ENCODE assay signal across 22 cellular contexts in genomic region chr3:183500349-183500748, GRCh38. TPM values are rescaled to one million over a fixed set of nuclear protein-coding genes. Genes with fewer than 3 reads are reported as not detected.
DNase-seq lines count a peak whose midpoint lies in the region; ATAC-seq and TF ChIP-seq lines count a peak whose summit lies in the region.
"Had no signal": no experiment of that assay in that cellular context is flagged by ENCODE, and none has a peak within 500 bp of the region (broad histone marks: within the 10 kb centered on the region; RNA-seq: fewer than 3 reads in every experiment).

No MANE protein-coding gene starts in this region.

- H3K9me3 Mint-ChIP-seq in activated naive CD4-positive, alpha-beta T cell treated with anti-CD3 and anti-CD28 coated beads, Interleukin-2, amount 50 U/mL, for 24 hours = no peaks in the 10 kb centered on the region
- H3K9me3 Mint-ChIP-seq in progenitor cell of endocrine pancreas (ENCODE audit: low read depth) = peaks cover 6% of the 10 kb centered on the region
- H3K9me3 Mint-ChIP-seq: activated CD4-positive, alpha-beta T cell treated with anti-CD3 and anti-CD28 coated beads, Interleukin-2, amount 10 ng/mL, durations not matched to agents 24 days and 14 days; HFFc6; neural progenitor cell had no signal

- H3K27me3 Mint-ChIP-seq in activated naive CD4-positive, alpha-beta T cell treated with anti-CD3 and anti-CD28 coated beads, Interleukin-2, amount 50 U/mL, for 24 hours = no peaks in the 10 kb centered on the region
- H3K27me3 Mint-ChIP-seq in T-helper 17 cell (no peaks in the 10 kb centered on the region), progenitor cell of endocrine pancreas (no peaks in the 10 kb centered on the region)
- H3K27me3 Mint-ChIP-seq: activated CD4-positive, alpha-beta T cell treated with anti-CD3 and anti-CD28 coated beads, Interleukin-2, amount 10 ng/mL, durations not matched to agents 24 days and 14 days; IgD-negative memory B cell had no signal

- no peak for TF ChIP-seq CTCF in progenitor cell of endocrine pancreas (IDR thresholded peaks at IDR 0.05; ENCODE audit: unreplicated experiment)

- ATAC-seq in T-helper 17 cell = no peak
- ATAC-seq: sciatic nerve had no signal

- peak overlapping the region; percentile 63 for H3K27ac Mint-ChIP-seq in activated naive CD4-positive, alpha-beta T cell treated with anti-CD3 and anti-CD28 coated beads, Interleukin-2, amount 50 U/mL, for 24 hours
- H3K27ac Mint-ChIP-seq in T-helper 17 cell (peak overlapping the region; percentile 43), progenitor cell of endocrine pancreas (peak overlapping the region; percentile 9)
- H3K27ac Mint-ChIP-seq: activated CD4-positive, alpha-beta T cell treated with anti-CD3 and anti-CD28 coated beads, Interleukin-2, amount 10 ng/mL, durations not matched to agents 24 days and 14 days; HFFc6; neural progenitor cell had no signal

- H3K36me3 Mint-ChIP-seq in activated naive CD4-positive, alpha-beta T cell treated with anti-CD3 and anti-CD28 coated beads, Interleukin-2, amount 50 U/mL, for 24 hours = peaks cover 28% of the 10 kb centered on the region
- H3K36me3 Mint-ChIP-seq in T-helper 17 cell (ENCODE audit: low read depth) (peaks cover 11% of the 10 kb centered on the region), progenitor cell of endocrine pancreas (ENCODE audit: insufficient read depth) (no peaks in the 10 kb centered on the region)
- H3K36me3 Mint-ChIP-seq: brain, neural progenitor cell had no signal

- DNase-seq in activated naive CD4-positive, alpha-beta T cell (lab: John Stamatoyannopoulos, UW) = no peak
- peak; percentile 85 for DNase-seq in NCI-H2029 (lab: John Stamatoyannopoulos, UW)
- no peak for DNase-seq in T-helper 17 cell
- DNase-seq in progenitor cell of endocrine pancreas (ENCODE audit: low spot score, unreplicated experiment) = no peak
- DNase-seq in RKO (ENCODE audit: low spot score) = no peak
- DNase-seq in NCI-H187 (lab: John Stamatoyannopoulos, UW) = no peak
- DNase-seq: activated CD4-positive, alpha-beta T cell treated with anti-CD3 and anti-CD28 coated beads, Interleukin-2, amount 10 ng/mL, durations not matched to agents 24 days and 14 days; C1 segment of cervical spinal cord; HFFc6; lower lobe of right lung; MG63; NCI-H187 treated with DMSO at 0.1 percent for 48 hours; stimulated activated naive CD4-positive, alpha-beta T cell treated with Interleukin-2 at 50 U/mL for 16 hours; testis had no signal

- no peaks in the 10 kb centered on the region for H3K9me3 ChIP-seq in T-helper 17 cell (ENCODE audit: control insufficient read depth, low read length, poor library complexity, severe bottlenecking)
- H3K9me3 ChIP-seq: lower lobe of right lung, MG63, testis had no signal

- H3K4me3 Mint-ChIP-seq in activated naive CD4-positive, alpha-beta T cell treated with anti-CD3 and anti-CD28 coated beads, Interleukin-2, amount 50 U/mL, for 24 hours = no peak overlapping the region
- no peak overlapping the region for H3K4me3 Mint-ChIP-seq in T-helper 17 cell
- H3K4me3 Mint-ChIP-seq in progenitor cell of endocrine pancreas (ENCODE audit: low read depth) = no peak overlapping the region
- H3K4me3 Mint-ChIP-seq: activated CD4-positive, alpha-beta T cell treated with anti-CD3 and anti-CD28 coated beads, Interleukin-2, amount 10 ng/mL, durations not matched to agents 24 days and 14 days; brain; HFFc6; neural progenitor cell had no signal

- H3K4me1 Mint-ChIP-seq in activated naive CD4-positive, alpha-beta T cell treated with anti-CD3 and anti-CD28 coated beads, Interleukin-2, amount 50 U/mL, for 24 hours = peaks cover 8% of the 10 kb centered on the region
- H3K4me1 Mint-ChIP-seq in T-helper 17 cell (peaks cover 12% of the 10 kb centered on the region), progenitor cell of endocrine pancreas (ENCODE audit: low read depth) (peaks cover 11% of the 10 kb centered on the region)
- H3K4me1 Mint-ChIP-seq: brain, neural progenitor cell had no signal

RNA-seq across cellular contexts. Expression of gene KLHL6, which starts 55.2 kb away (rescaled TPM):
- total RNA-seq in T-helper 17 cell (10 to 100 TPM; 29.3 to 35.7 TPM), progenitor cell of endocrine pancreas (0.12 TPM in 1 of 2 replicates, not detected in the other)
- total RNA-seq: chondrocyte, HFFc6, kidney epithelial cell, NCI-H460 had no signal

Comparison
In these comparisons a context has a peak if more than half of its experiments do, and no peak if none do; other contexts are left out.
1. H3K27ac Mint-ChIP-seq: peak in every context shown above with its lines; median percentile 63 in activated naive CD4-positive, alpha-beta T cell treated with anti-CD3 and anti-CD28 coated beads, Interleukin-2, amount 50 U/mL, for 24 hours; 43 in T-helper 17 cell; 9 in progenitor cell of endocrine pancreas.
2. RNA of gene KLHL6, which starts 55.2 kb away (total RNA-seq): 29.3 to 35.7 TPM in T-helper 17 cell; 0.12 TPM in progenitor cell of endocrine pancreas; every median in the first group is over 10 times any median in the second.